In genomic region chr1:154735801-154736163, GRCh38 we compare ENCODE assay signal across 23 cellular contexts.
DNase-seq lines count a peak whose midpoint lies in the region; ATAC-seq and TF ChIP-seq lines count a peak whose summit lies in the region.
"Had no signal": no experiment of that assay in that cellular context is flagged by ENCODE, and none has a peak within 500 bp of the region (broad histone marks: within the 10 kb centered on the region; RNA-seq: fewer than 3 reads in every experiment).

No MANE protein-coding gene starts in this region.

- no peak overlapping the region for H2BK120ac ChIP-seq in IMR-90 (ENCODE audit: low read depth, low read length)

- WGBS in IMR-90 (ENCODE audit: extremely low coverage in 2 of 2, insufficient read length in 1 of 2), 2 experiments = no CpG with 5 or more reads among the region's 4 CpGs

- no peak overlapping the region for H2AK9ac ChIP-seq in IMR-90 (replicated peaks; ENCODE audit: low read depth, low read length, poor library complexity)

- no peak overlapping the region for H3K9ac ChIP-seq in IMR-90 (ENCODE audit: low read depth, low read length)
- H3K9ac ChIP-seq: KMS-11 had no signal

- POLR2A ChIA-PET in IMR-90 (lab: Charles Lee; ENCODE audit: unreplicated experiment) = no interaction called here
- POLR2A ChIA-PET in naive thymus-derived CD4-positive, alpha-beta T cell (lab: Charles Lee) = no interaction called here

- no peak overlapping the region for H3K4me2 ChIP-seq in IMR-90 (ENCODE audit: low read depth, low read length)
- H3K4me2 ChIP-seq: KMS-11 had no signal

- no peak overlapping the region for H3K4me3 Mint-ChIP-seq in T-helper 1 cell treated with Interleukin-12 subunit alpha and Interleukin-12 subunit beta and Interleukin-4 antibody, amounts not matched to agents 30 μg/mL and 1 μg/mL, for 36 hours
- no peak overlapping the region for H3K4me3 Mint-ChIP-seq in activated T-helper 2 cell treated with anti-CD3 and anti-CD28 coated beads, Interferon-gamma antibody, Interleukin-2, Interleukin-4, amounts not matched to agents 10 μg/mL and 5 μg/mL and 100 μg/mL, durations not matched to agents 14 hours and 24 hours and 36 hours (ENCODE audit: low read depth)
- peak overlapping the region in 1 of 10 donors; percentile 63 for H3K4me3 Mint-ChIP-seq in naive thymus-derived CD4-positive, alpha-beta T cell
- H3K4me3 Mint-ChIP-seq: activated B cell treated with CpG ODN at 0.5 μM for 24 hours had no signal

- H3K36me3 Mint-ChIP-seq in T-helper 1 cell treated with Interleukin-12 subunit alpha and Interleukin-12 subunit beta and Interleukin-4 antibody, amounts not matched to agents 30 μg/mL and 1 μg/mL, for 36 hours (ENCODE audit: low read depth) = peaks cover 4% of the 10 kb centered on the region
- no peaks in the 10 kb centered on the region for H3K36me3 Mint-ChIP-seq in activated T-helper 2 cell treated with anti-CD3 and anti-CD28 coated beads, Interferon-gamma antibody, Interleukin-2, Interleukin-4, amounts not matched to agents 10 μg/mL and 5 μg/mL and 100 μg/mL, durations not matched to agents 14 hours and 24 hours and 36 hours (ENCODE audit: low read depth)
- H3K36me3 Mint-ChIP-seq in naive thymus-derived CD4-positive, alpha-beta T cell = peaks cover 0 to 4% (median 0%) of the 10 kb centered on the region in 5 donors

- no peak for ATAC-seq in IMR-90 (ENCODE audit: low read depth)
- ATAC-seq in naive thymus-derived CD4-positive, alpha-beta T cell = peak; percentile 18
- ATAC-seq in upper lobe of right lung = no peak
- ATAC-seq in HG03025 (IDR thresholded peaks at IDR 0.05; ENCODE audit: low FRiP score, unreplicated experiment) = no peak
- no peak for ATAC-seq in GM21360 (IDR thresholded peaks at IDR 0.05; ENCODE audit: unreplicated experiment)
- ATAC-seq: GM12878, PC-3 had no signal

- H3K4me1 ChIP-seq in IMR-90 (ENCODE audit: control insufficient read depth, insufficient read depth, low read length) (peaks cover 2% of the 10 kb centered on the region), upper lobe of right lung (peaks cover 2% of the 10 kb centered on the region)
- no peaks in the 10 kb centered on the region for H3K4me1 ChIP-seq in naive thymus-derived CD4-positive, alpha-beta T cell (ENCODE audit: control insufficient read depth in 2 of 2, insufficient read depth in 2 of 2, low read length in 2 of 2)

- H3K9me3 ChIP-seq in IMR-90 (ENCODE audit: control insufficient read depth, insufficient read depth, low read length) (no peaks in the 10 kb centered on the region), upper lobe of right lung (no peaks in the 10 kb centered on the region)
- no peaks in the 10 kb centered on the region for H3K9me3 ChIP-seq in naive thymus-derived CD4-positive, alpha-beta T cell (ENCODE audit: control insufficient read depth in 2 of 3, low read length in 3 of 3)
- H3K9me3 ChIP-seq: testis had no signal

- no peak for TF ChIP-seq POLR2A in IMR-90 (IDR thresholded peaks at IDR 0.05; ENCODE audit: low read depth, low read length)

- no peak overlapping the region for H2BK5ac ChIP-seq in IMR-90 (ENCODE audit: low read depth, low read length, poor library complexity, severe bottlenecking)

- no peaks in the 10 kb centered on the region for H4K20me1 ChIP-seq in IMR-90 (ENCODE audit: insufficient read depth, low read length)

- H3K27ac ChIP-seq in IMR-90 (ENCODE audit: insufficient read depth, low read length) (no peak overlapping the region), upper lobe of right lung (no peak overlapping the region)
- H3K27ac ChIP-seq in naive thymus-derived CD4-positive, alpha-beta T cell (ENCODE audit: low read depth, low read length) = no peak overlapping the region
- H3K27ac ChIP-seq: KMS-11, testis had no signal

- no peaks in the 10 kb centered on the region for H3K9me3 Mint-ChIP-seq in T-helper 1 cell treated with Interleukin-12 subunit alpha and Interleukin-12 subunit beta and Interleukin-4 antibody, amounts not matched to agents 30 μg/mL and 1 μg/mL, for 36 hours
- no peaks in the 10 kb centered on the region for H3K9me3 Mint-ChIP-seq in activated T-helper 2 cell treated with anti-CD3 and anti-CD28 coated beads, Interferon-gamma antibody, Interleukin-2, Interleukin-4, amounts not matched to agents 10 μg/mL and 5 μg/mL and 100 μg/mL, durations not matched to agents 14 hours and 24 hours and 36 hours
- peaks cover 0 to 3% (median 0%) of the 10 kb centered on the region in 11 donors for H3K9me3 Mint-ChIP-seq in naive thymus-derived CD4-positive, alpha-beta T cell
- H3K9me3 Mint-ChIP-seq: activated B cell treated with CpG ODN at 0.5 μM for 24 hours had no signal

- no peak overlapping the region for H2AFZ ChIP-seq in IMR-90 (replicated peaks; ENCODE audit: low read length, poor library complexity)

- no peak overlapping the region for H2BK20ac ChIP-seq in IMR-90 (ENCODE audit: low read depth, low read length)

- H3K27me3 Mint-ChIP-seq in T-helper 1 cell treated with Interleukin-12 subunit alpha and Interleukin-12 subunit beta and Interleukin-4 antibody, amounts not matched to agents 30 μg/mL and 1 μg/mL, for 36 hours (ENCODE audit: low read depth) = peaks cover 40% of the 10 kb centered on the region
- no peaks in the 10 kb centered on the region for H3K27me3 Mint-ChIP-seq in activated T-helper 2 cell treated with anti-CD3 and anti-CD28 coated beads, Interferon-gamma antibody, Interleukin-2, Interleukin-4, amounts not matched to agents 10 μg/mL and 5 μg/mL and 100 μg/mL, durations not matched to agents 14 hours and 24 hours and 36 hours (ENCODE audit: low read depth)
- H3K27me3 Mint-ChIP-seq in naive thymus-derived CD4-positive, alpha-beta T cell = peaks cover 0 to 29% (median 5%) of the 10 kb centered on the region in 5 donors

- dilution Hi-C loops in IMR-90 (cut with HindIII; ENCODE audit: low sequenced_read_pairs, unreplicated experiment) = no loop called here

- no peak overlapping the region for H3K56ac ChIP-seq in IMR-90 (ENCODE audit: extremely low read depth, insufficient read depth, low read length)

- no peaks in the 10 kb centered on the region for H3K79me1 ChIP-seq in IMR-90 (ENCODE audit: low read depth in 1 of 2, low read length in 2 of 2)

- in situ Hi-C loops in IMR-90 (cut with MboI; ENCODE audit: low sequenced_read_pairs) = no loop called here

- H2AK5ac ChIP-seq in IMR-90 (ENCODE audit: low read depth, low read length) = peak overlapping the region; percentile 14; the same call in 1 of the 2 replicates

- CTCF ChIA-PET in IMR-90 (lab: Yijun Ruan, JAX) = no interaction called here
- CTCF ChIA-PET in naive thymus-derived CD4-positive, alpha-beta T cell (lab: Charles Lee) = interaction anchor here (1.4 kb wide), 1 partner anchor 12 kb away, joined by 3 read pairs; no protein-coding TSS in a partner anchor

- intact Hi-C loops in IMR-90 (cut with micrococcal nuclease) = no loop called here
- intact Hi-C loops in activated T-helper 2 cell treated with anti-CD3 and anti-CD28 coated beads, Interferon-gamma antibody, Interleukin-2, Interleukin-4, amounts not matched to agents 10 μg/mL and 5 μg/mL and 100 μg/mL, durations not matched to agents 14 hours and 24 hours and 36 hours (cut with micrococcal nuclease) = loop anchor here (2.0 kb wide), 1 partner anchor 13 kb away; no protein-coding TSS in a partner anchor
- intact Hi-C loops in naive thymus-derived CD4-positive, alpha-beta T cell (cut with micrococcal nuclease) = no loop called here
- intact Hi-C loops in upper lobe of right lung (cut with DNase I) = no loop called here

- H4K91ac ChIP-seq in IMR-90 (ENCODE audit: insufficient read depth, low read depth, low read length) = no peak overlapping the region

- peaks cover 16% of the 10 kb centered on the region for H3K27me3 ChIP-seq in IMR-90 (ENCODE audit: control insufficient read depth, insufficient read depth, low read length)
- no peaks in the 10 kb centered on the region for H3K27me3 ChIP-seq in naive thymus-derived CD4-positive, alpha-beta T cell (ENCODE audit: control insufficient read depth in 2 of 2, insufficient read depth in 2 of 2, low read length in 2 of 2)
- no peaks in the 10 kb centered on the region for H3K27me3 ChIP-seq in upper lobe of right lung
- H3K27me3 ChIP-seq: testis had no signal

- peaks cover 32% of the 10 kb centered on the region for H3K4me1 Mint-ChIP-seq in T-helper 1 cell treated with Interleukin-12 subunit alpha and Interleukin-12 subunit beta and Interleukin-4 antibody, amounts not matched to agents 30 μg/mL and 1 μg/mL, for 36 hours (ENCODE audit: low read depth)
- H3K4me1 Mint-ChIP-seq in activated T-helper 2 cell treated with anti-CD3 and anti-CD28 coated beads, Interferon-gamma antibody, Interleukin-2, Interleukin-4, amounts not matched to agents 10 μg/mL and 5 μg/mL and 100 μg/mL, durations not matched to agents 14 hours and 24 hours and 36 hours (ENCODE audit: low read depth) = peaks cover 58% of the 10 kb centered on the region
- peaks cover 0 to 54% (median 2%) of the 10 kb centered on the region in 7 donors for H3K4me1 Mint-ChIP-seq in naive thymus-derived CD4-positive, alpha-beta T cell
- H3K4me1 Mint-ChIP-seq: activated B cell treated with CpG ODN at 0.5 μM for 24 hours had no signal

- no peak overlapping the region for H4K5ac ChIP-seq in IMR-90 (ENCODE audit: low read depth, low read length)

- BruUV-seq in IMR-90 (replicated peaks; lab: Mats Ljungman, UMichigan) = no TSS peak

- TF ChIP-seq CTCF in IMR-90 (conservative IDR thresholded peaks at IDR 0.05; ENCODE audit: low read depth, low read length) (no peak), upper lobe of right lung (IDR thresholded peaks at IDR 0.05) (no peak)

- no peak for DNase-seq in T-helper 1 cell
- no peak for DNase-seq in IMR-90
- DNase-seq in activated T-helper 2 cell treated with anti-CD3 and anti-CD28 coated beads, Interferon-gamma antibody, Interleukin-2, Interleukin-4, amounts not matched to agents 10 μg/mL and 5 μg/mL and 100 μg/mL, durations not matched to agents 14 hours and 24 hours and 36 hours (ENCODE audit: low spot score) = no peak
- no peak for DNase-seq in naive thymus-derived CD4-positive, alpha-beta T cell
- DNase-seq in upper lobe of right lung = no peak
- DNase-seq: 8988T; activated B cell treated with CpG ODN at 0.5 μM for 24 hours; amygdala; cortex of kidney; DMS79; kidney glomerular epithelial cell; NCI-H1694 treated with DMSO at 0.1 percent for 48 hours; nucleus accumbens; PC-3; SIG-M5; stimulated activated CD4-positive, alpha-beta T cell treated with anti-CD3 and anti-CD28 coated beads, Interleukin-1b, Interleukin-23, amount 100 ng/mL, for 48 hours; testis had no signal

- no peak overlapping the region; the same call in 1 of the 2 replicates for H3K23ac ChIP-seq in IMR-90 (ENCODE audit: low read depth, low read length)

- H3K4ac ChIP-seq in IMR-90 (ENCODE audit: low read depth, low read length) = no peak overlapping the region

- H3K18ac ChIP-seq in IMR-90 (ENCODE audit: low read depth, low read length) = no peak overlapping the region

- no peak overlapping the region for H2BK15ac ChIP-seq in IMR-90 (ENCODE audit: low read depth, low read length)

- peak overlapping the region; percentile 61 for H3K27ac Mint-ChIP-seq in T-helper 1 cell treated with Interleukin-12 subunit alpha and Interleukin-12 subunit beta and Interleukin-4 antibody, amounts not matched to agents 30 μg/mL and 1 μg/mL, for 36 hours
- peak overlapping the region; percentile 93 for H3K27ac Mint-ChIP-seq in activated T-helper 2 cell treated with anti-CD3 and anti-CD28 coated beads, Interferon-gamma antibody, Interleukin-2, Interleukin-4, amounts not matched to agents 10 μg/mL and 5 μg/mL and 100 μg/mL, durations not matched to agents 14 hours and 24 hours and 36 hours
- peak overlapping the region in 2 of 9 donors; percentile 62 to 70 for H3K27ac Mint-ChIP-seq in naive thymus-derived CD4-positive, alpha-beta T cell
- H3K27ac Mint-ChIP-seq: activated B cell treated with CpG ODN at 0.5 μM for 24 hours had no signal

- no peak for TF ChIP-seq RAD21 in IMR-90 (IDR thresholded peaks at IDR 0.05; ENCODE audit: low read length)

- no peaks in the 10 kb centered on the region for H3K36me3 ChIP-seq in IMR-90 (ENCODE audit: control insufficient read depth, insufficient read depth, low read length)
- H3K36me3 ChIP-seq in naive thymus-derived CD4-positive, alpha-beta T cell (ENCODE audit: control insufficient read depth in 2 of 3, insufficient read depth in 3 of 3, low read length in 3 of 3) = no peaks in the 10 kb centered on the region
- no peaks in the 10 kb centered on the region for H3K36me3 ChIP-seq in upper lobe of right lung

- H3K4me3 ChIP-seq in IMR-90 (ENCODE audit: insufficient read depth, low read depth, low read length) (no peak overlapping the region), upper lobe of right lung (no peak overlapping the region)
- H3K4me3 ChIP-seq in naive thymus-derived CD4-positive, alpha-beta T cell (ENCODE audit: low read length) = no peak overlapping the region
- H3K4me3 ChIP-seq: GM12878, lung, testis had no signal

- H3K14ac ChIP-seq in IMR-90 (replicated peaks; ENCODE audit: low read depth, low read length) = no peak overlapping the region

- no peaks in the 10 kb centered on the region for H3K9me1 ChIP-seq in IMR-90 (ENCODE audit: insufficient read depth, low read length)

- H4K8ac ChIP-seq in IMR-90 (ENCODE audit: low read depth in 2 of 2, low read length in 2 of 2) = no peak overlapping the region
